In the genomic region with DNA sequence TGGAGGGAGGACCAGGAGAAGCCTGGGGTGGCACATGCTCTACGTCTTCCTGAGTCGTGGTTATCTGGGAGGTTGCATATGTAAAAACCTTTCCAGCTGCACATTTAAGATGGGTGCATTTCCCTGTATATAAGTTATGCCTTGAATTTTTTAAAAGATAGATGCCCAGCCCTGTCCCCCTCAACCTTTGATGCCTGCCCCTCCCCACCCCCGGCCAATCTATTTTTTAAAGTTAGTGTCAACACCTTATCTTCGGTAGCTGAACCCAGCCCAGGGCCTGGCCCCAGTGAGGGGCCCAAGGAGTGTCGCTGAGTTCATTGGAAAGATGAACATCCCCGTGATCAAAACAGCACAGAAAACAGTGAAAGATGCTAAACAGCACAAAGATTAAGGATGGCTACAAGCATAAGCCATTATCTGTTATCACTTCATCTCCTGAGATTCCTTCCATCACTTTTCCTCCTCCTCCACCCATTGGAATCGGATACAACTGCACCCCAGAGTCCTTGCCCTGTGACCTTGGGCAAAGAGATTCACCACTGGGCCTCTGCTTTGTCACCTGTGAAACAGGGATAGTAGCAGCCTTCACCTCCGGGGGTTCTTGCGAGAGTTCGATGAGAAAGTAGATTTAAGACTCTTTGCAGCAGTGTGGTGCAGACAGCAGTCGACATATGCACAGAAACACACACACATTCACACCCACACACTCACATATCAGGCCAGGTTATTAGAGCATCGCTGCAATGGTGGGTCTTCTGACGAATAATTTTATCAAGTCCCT, we compare ENCODE assay signal across 24 cellular contexts. TPM values are rescaled to one million over a fixed set of nuclear protein-coding genes. Genes with fewer than 3 reads are reported as not detected.
"Had no signal": no experiment of that assay in that cellular context is flagged by ENCODE, and none has a peak within 500 bp of the region (broad histone marks: within the 10 kb centered on the region; RNA-seq: fewer than 3 reads in every experiment).

No MANE protein-coding gene starts in this region.

- H3K36me3 Mint-ChIP-seq: activated naive CD8-positive, alpha-beta T cell treated with anti-CD3 and anti-CD28 coated beads, Interleukin-2, amount 10 ng/mL, durations not matched to agents 7 days and 5 days; natural killer cell; T-cell had no signal

- ATAC-seq: natural killer cell, SK-N-SH treated with all-trans-retinoic acid at 6 μM for 48 hours, T-cell, WTC11 had no signal

- H3K4me1 ChIP-seq: uterus had no signal

- H3K4me3 ChIP-seq: heart left ventricle, lung, ovary, prostate gland, transverse colon, uterus had no signal

- H3K4me3 Mint-ChIP-seq: activated naive CD4-positive, alpha-beta T cell treated with anti-CD3 and anti-CD28 coated beads for 36 hours; activated naive CD8-positive, alpha-beta T cell treated with anti-CD3 and anti-CD28 coated beads, Interleukin-2, amount 10 ng/mL, durations not matched to agents 7 days and 5 days; natural killer cell; stimulated activated naive CD8-positive, alpha-beta T cell treated with anti-CD3 and anti-CD28 coated beads, Interleukin-15, Interleukin-2, amounts not matched to agents 100 ng/mL and 50 ng/mL, for 24 hours; T-cell; WTC11 had no signal

- H3K36me3 ChIP-seq: ovary, prostate gland, transverse colon, uterus had no signal

- H3K4me1 Mint-ChIP-seq: natural killer cell had no signal

- H3K27ac Mint-ChIP-seq: activated naive CD4-positive, alpha-beta T cell treated with anti-CD3 and anti-CD28 coated beads for 36 hours; activated naive CD8-positive, alpha-beta T cell treated with anti-CD3 and anti-CD28 coated beads, Interleukin-2, amount 10 ng/mL, durations not matched to agents 7 days and 5 days; natural killer cell; stimulated activated naive CD8-positive, alpha-beta T cell treated with anti-CD3 and anti-CD28 coated beads, Interleukin-15, Interleukin-2, amounts not matched to agents 100 ng/mL and 50 ng/mL, for 24 hours; T-cell; WTC11 had no signal

- DNase-seq: activated naive CD4-positive, alpha-beta T cell treated with anti-CD3 and anti-CD28 coated beads for 36 hours; activated naive CD8-positive, alpha-beta T cell treated with anti-CD3 and anti-CD28 coated beads, Interleukin-2, amount 10 ng/mL, durations not matched to agents 7 days and 5 days; activated T-cell treated with anti-CD3 and anti-CD28 coated beads, Interleukin-2, amount 50 U/mL, for 1 hour; amygdala; caudate nucleus; dermis blood vessel endothelial cell; effector CD8-positive, alpha-beta T cell; heart left ventricle; kidney; midbrain; natural killer cell; ovary; stimulated activated CD4-positive, alpha-beta T cell treated with anti-CD3 and anti-CD28 coated beads, Interleukin-12 subunit alpha, Interleukin-12 subunit beta, amount 100 ng/mL, for 4 hours; T-cell; T-helper 9 cell; transverse colon; uterus had no signal

- H3K27ac ChIP-seq: heart left ventricle, ovary, prostate gland, transverse colon, uterus had no signal

- H3K27me3 ChIP-seq: ovary, uterus had no signal

- H3K9me3 Mint-ChIP-seq: activated naive CD4-positive, alpha-beta T cell treated with anti-CD3 and anti-CD28 coated beads for 36 hours; activated naive CD8-positive, alpha-beta T cell treated with anti-CD3 and anti-CD28 coated beads, Interleukin-2, amount 10 ng/mL, durations not matched to agents 7 days and 5 days; natural killer cell; stimulated activated naive CD8-positive, alpha-beta T cell treated with anti-CD3 and anti-CD28 coated beads, Interleukin-15, Interleukin-2, amounts not matched to agents 100 ng/mL and 50 ng/mL, for 24 hours; T-cell; WTC11 had no signal

- H3K9me3 ChIP-seq: heart left ventricle, ovary, prostate gland, transverse colon, uterus had no signal

RNA-seq across cellular contexts. Expression of gene PDYN, which starts 51.2 kb away (rescaled TPM):
- total RNA-seq: activated naive CD4-positive, alpha-beta T cell treated with anti-CD3 and anti-CD28 coated beads for 36 hours; activated naive CD8-positive, alpha-beta T cell treated with anti-CD3 and anti-CD28 coated beads, Interleukin-2, amount 10 ng/mL, durations not matched to agents 7 days and 5 days; dermis blood vessel endothelial cell; esophagus mucosa; heart left ventricle; kidney; lung; natural killer cell; ovary; skeletal muscle tissue; T-cell; transverse colon; uterus had no signal
- polyA plus RNA-seq: heart left ventricle, lung, ovary had no signal
